Comparison of ENCODE assay signal across 9 cellular contexts in genomic region chr22:31229402-31230140, GRCh38. TPM values are rescaled to one million over a fixed set of nuclear protein-coding genes. Genes with fewer than 3 reads are reported as not detected.
DNase-seq lines count a peak whose midpoint lies in the region; ATAC-seq, FAIRE-seq and TF ChIP-seq lines count a peak whose summit lies in the region.
"Had no signal": no experiment of that assay in that cellular context is flagged by ENCODE, and none has a peak within 500 bp of the region (broad histone marks: within the 10 kb centered on the region; RNA-seq: fewer than 3 reads in every experiment).

No MANE protein-coding gene starts in this region.

- H3K4me3 ChIP-seq in SJCRH30 (no peak overlapping the region), parathyroid adenoma (ENCODE audit: low read depth, low read length) (peak overlapping the region; percentile 37)

- no peak overlapping the region for H3K9ac ChIP-seq in parathyroid adenoma

- no peak for ATAC-seq in HG03460 (IDR thresholded peaks at IDR 0.05; ENCODE audit: unreplicated experiment)
- no peak for ATAC-seq in HG03432 (IDR thresholded peaks at IDR 0.05; ENCODE audit: unreplicated experiment)

- H3K36me3 ChIP-seq in SJCRH30: peaks cover 15% of the 10 kb centered on the region
- no peaks in the 10 kb centered on the region for H3K36me3 ChIP-seq in parathyroid adenoma (ENCODE audit: control insufficient read depth, insufficient read depth, low read length)

- H3K9me3 ChIP-seq in SJCRH30 (replicated peaks): no peaks in the 10 kb centered on the region
- no peaks in the 10 kb centered on the region for H3K9me3 ChIP-seq in parathyroid adenoma (ENCODE audit: control insufficient read depth, low read length)

- TF ChIP-seq POLR2A in GM12891 (IDR thresholded peaks at IDR 0.05; ENCODE audit: low read depth, low read length): no peak

- peak; percentile 41 for FAIRE-seq in GM12891 (lab: Jason Lieb, UNC)
- FAIRE-seq: endometrium had no signal

- no peak for TF ChIP-seq CTCF in parathyroid adenoma (IDR thresholded peaks at IDR 0.05)

- H3K4me2 ChIP-seq in parathyroid adenoma (ENCODE audit: low read length): peak overlapping the region; percentile 60

- H3K27ac ChIP-seq in SJCRH30 (peak overlapping the region; percentile 55), parathyroid adenoma (peak overlapping the region; percentile 86)

- H3K27me3 ChIP-seq in SJCRH30 (no peaks in the 10 kb centered on the region), parathyroid adenoma (ENCODE audit: control insufficient read depth, insufficient read depth, low read length) (no peaks in the 10 kb centered on the region)

- POLR2A ChIA-PET in HEK293T (lab: Yijun Ruan, JAX): interaction anchor here (0.8 to 1.3 kb wide), 3 partner anchors 9 to 19 kb away, joined by 3 read pairs; no protein-coding TSS in a partner anchor

- H3K4me1 ChIP-seq in SJCRH30 (peaks cover 26% of the 10 kb centered on the region), parathyroid adenoma (peaks cover 19% of the 10 kb centered on the region)

- peaks cover 5% of the 10 kb centered on the region for H3K79me2 ChIP-seq in parathyroid adenoma

- peak overlapping the region; percentile 67 for H2AFZ ChIP-seq in parathyroid adenoma

- CTCF ChIA-PET in HEK293T (lab: Yijun Ruan, JAX): interaction anchor here (0.9 to 1.4 kb wide), 3 partner anchors 11 to 43 kb away, joined by 3 to 6 read pairs (median 3); no protein-coding TSS in a partner anchor

- DNase-seq in GM12891 (ENCODE audit: insufficient read length, low spot score) (no peak), SJCRH30 (no peak), fibroblast of gingiva (ENCODE audit: low read depth) (peak; percentile 23), HEK293T (ENCODE audit: extremely low spot score) (no peak)
- no peak for DNase-seq in stimulated activated CD4-positive, alpha-beta T cell treated with anti-CD3 and anti-CD28 coated beads, Interleukin-2, amount 100 ng/mL, for 24 hours

TF ChIP-seq in GM12891, 5 proteins besides CTCF, POLR2A, EP300 and RAD21:
- TF ChIP-seq TAF1 (IDR thresholded peaks at IDR 0.05; ENCODE audit: low read depth, low read length) (no peak), POU2F2 (IDR thresholded peaks at IDR 0.05; ENCODE audit: low read depth, low read length) (no peak), PAX5 (IDR thresholded peaks at IDR 0.05; ENCODE audit: insufficient read depth, low read length, severe bottlenecking) (no peak), SPI1 (IDR thresholded peaks at IDR 0.05; ENCODE audit: low read depth, low read length) (no peak), POLR2AphosphoS5 (IDR thresholded peaks at IDR 0.05; ENCODE audit: low read depth, low read length) (no peak)
TF ChIP-seq in GM12891: peak in this region for 0.

TF ChIP-seq in HEK293T, 16 proteins besides CTCF, POLR2A, EP300 and RAD21:
- TF ChIP-seq FOXM1 (IDR thresholded peaks at IDR 0.05; ENCODE audit: borderline replicate concordance): no peak
- no peak for TF ChIP-seq ELF4 (IDR thresholded peaks at IDR 0.05)
- no peak for TF ChIP-seq NFRKB (IDR thresholded peaks at IDR 0.05)
- TF ChIP-seq CTBP1 (IDR thresholded peaks at IDR 0.05; ENCODE audit: borderline replicate concordance): no peak
- no peak for TF ChIP-seq L3MBTL2 (conservative IDR thresholded peaks at IDR 0.05)
- no peak for TF ChIP-seq ARNT (IDR thresholded peaks at IDR 0.05)
- no peak for TF ChIP-seq BHLHE40 (IDR thresholded peaks at IDR 0.05; ENCODE audit: borderline replicate concordance)
- TF ChIP-seq ZNF384 (IDR thresholded peaks at IDR 0.05): no peak
- no peak for TF ChIP-seq FOXK2 (IDR thresholded peaks at IDR 0.05)
- no peak for TF ChIP-seq SP1 (IDR thresholded peaks at IDR 0.05)

RNA-seq across cellular contexts. Expression of gene LIMK2, which starts 17.5 kb away (rescaled TPM):
- polyA plus RNA-seq in GM12891 (2012; ENCODE audit: low read depth, missing spikeins): 15.7 TPM
- total RNA-seq in SJCRH30 (2014; rRNA removed; shearing (Covaris generic)): 20.8 and 28.5 TPM in 2 replicates
